ENCODE assay signal across 1 cellular context in the genomic region with DNA sequence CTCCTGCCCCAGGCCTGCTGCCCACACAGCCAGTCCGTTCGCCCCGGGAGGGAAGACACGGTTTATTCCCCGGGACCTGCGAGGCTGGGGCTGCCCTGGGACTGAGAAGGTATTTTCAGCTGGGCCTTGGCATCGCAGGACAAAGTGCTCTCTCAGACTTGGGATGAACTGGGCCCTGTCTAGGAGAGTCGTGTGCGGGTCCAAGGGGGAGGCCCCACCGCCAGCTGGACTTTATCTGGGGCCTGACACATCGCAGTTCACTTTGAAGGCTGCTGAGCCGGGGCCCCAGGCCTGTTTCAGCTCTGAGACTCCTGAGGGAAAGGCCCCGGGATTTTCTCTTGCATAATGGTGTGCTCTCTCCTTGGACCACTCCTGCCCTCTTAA.
TF ChIP-seq lines count a peak whose summit lies in the region.

No MANE protein-coding gene starts in this region.

TF ChIP-seq in IMR-90, 13 proteins besides CTCF, POLR2A, EP300 and RAD21 (continued from another document):
- TF ChIP-seq, protein P1, sequence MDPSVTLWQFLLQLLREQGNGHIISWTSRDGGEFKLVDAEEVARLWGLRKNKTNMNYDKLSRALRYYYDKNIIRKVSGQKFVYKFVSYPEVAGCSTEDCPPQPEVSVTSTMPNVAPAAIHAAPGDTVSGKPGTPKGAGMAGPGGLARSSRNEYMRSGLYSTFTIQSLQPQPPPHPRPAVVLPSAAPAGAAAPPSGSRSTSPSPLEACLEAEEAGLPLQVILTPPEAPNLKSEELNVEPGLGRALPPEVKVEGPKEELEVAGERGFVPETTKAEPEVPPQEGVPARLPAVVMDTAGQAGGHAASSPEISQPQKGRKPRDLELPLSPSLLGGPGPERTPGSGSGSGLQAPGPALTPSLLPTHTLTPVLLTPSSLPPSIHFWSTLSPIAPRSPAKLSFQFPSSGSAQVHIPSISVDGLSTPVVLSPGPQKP (IDR thresholded peaks at IDR 0.05; ENCODE audit: borderline replicate concordance, low read depth, low read length) = no peak
- TF ChIP-seq, protein P2, sequence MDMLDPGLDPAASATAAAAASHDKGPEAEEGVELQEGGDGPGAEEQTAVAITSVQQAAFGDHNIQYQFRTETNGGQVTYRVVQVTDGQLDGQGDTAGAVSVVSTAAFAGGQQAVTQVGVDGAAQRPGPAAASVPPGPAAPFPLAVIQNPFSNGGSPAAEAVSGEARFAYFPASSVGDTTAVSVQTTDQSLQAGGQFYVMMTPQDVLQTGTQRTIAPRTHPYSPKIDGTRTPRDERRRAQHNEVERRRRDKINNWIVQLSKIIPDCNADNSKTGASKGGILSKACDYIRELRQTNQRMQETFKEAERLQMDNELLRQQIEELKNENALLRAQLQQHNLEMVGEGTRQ (IDR thresholded peaks at IDR 0.05; ENCODE audit: low read depth, low read length) = no peak
- TF ChIP-seq BHLHE40 (IDR thresholded peaks at IDR 0.05; ENCODE audit: low read depth, low read length) (no peak), FOS (IDR thresholded peaks at IDR 0.05; ENCODE audit: low read depth, low read length) (no peak), CHD1 (IDR thresholded peaks at IDR 0.05; ENCODE audit: low read depth, low read length) (no peak), CEBPB (IDR thresholded peaks at IDR 0.05; ENCODE audit: low read depth, low read length) (no peak), MAZ (IDR thresholded peaks at IDR 0.05; ENCODE audit: borderline replicate concordance, low read depth, low read length) (peak; percentile 2; the same call in 1 of the 2 replicates)
TF ChIP-seq in IMR-90: peak in this region for 1.
